26 cellular contexts compared by ENCODE assay signal in the genomic region with DNA sequence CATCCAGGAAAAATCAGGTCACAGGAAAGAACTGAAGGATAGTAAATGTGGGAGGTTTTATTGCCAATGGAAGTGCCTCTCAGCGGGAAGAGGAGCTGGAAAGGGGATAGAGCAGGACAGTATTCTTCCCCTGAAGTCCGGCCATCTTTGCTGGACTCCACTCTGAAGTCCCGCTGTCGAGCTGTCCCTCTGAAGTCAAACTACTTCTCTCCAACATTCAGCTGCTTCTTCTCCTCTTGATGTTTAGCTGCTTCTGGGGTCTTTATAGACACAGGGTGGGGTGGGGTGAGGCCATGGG.
"Had no signal": no experiment of that assay in that cellular context is flagged by ENCODE, and none has a peak within 500 bp of the region (broad histone marks: within the 10 kb centered on the region; RNA-seq: fewer than 3 reads in every experiment).

No MANE protein-coding gene starts in this region.

- H3K4me3 ChIP-seq: SK-N-MC had no signal

- H3K9me3 Mint-ChIP-seq: activated CD4-positive, alpha-beta memory T cell treated with anti-CD3 and anti-CD28 coated beads for 36 hours; activated T-cell treated with anti-CD3 and anti-CD28 coated beads, Interleukin-2, amount 50 U/mL, for 4 hours; brain; central memory CD8-positive, alpha-beta T cell; T-cell had no signal

- H3K4me3 Mint-ChIP-seq: activated CD4-positive, alpha-beta memory T cell treated with anti-CD3 and anti-CD28 coated beads for 36 hours; activated CD4-positive, alpha-beta T cell treated with anti-CD3 and anti-CD28 coated beads, Interleukin-2, amount 10 ng/mL, durations not matched to agents 7 days and 5 days; activated naive CD8-positive, alpha-beta T cell treated with anti-CD3 and anti-CD28 coated beads, Interleukin-2, amount 50 U/mL, for 24 hours; activated T-cell treated with anti-CD3 and anti-CD28 coated beads, Interleukin-2, amount 50 U/mL, for 4 hours; brain; central memory CD8-positive, alpha-beta T cell; T-cell had no signal

- H3K4me1 Mint-ChIP-seq: brain; central memory CD8-positive, alpha-beta T cell had no signal

- DNase-seq: activated CD4-positive, alpha-beta memory T cell treated with anti-CD3 and anti-CD28 coated beads for 36 hours; activated CD4-positive, alpha-beta T cell treated with anti-CD3 and anti-CD28 coated beads, Interleukin-2, amount 10 ng/mL, durations not matched to agents 7 days and 5 days; activated CD4-positive, CD25-positive, alpha-beta regulatory T cell; activated CD8-positive, alpha-beta memory T cell treated with anti-CD3 and anti-CD28 coated beads for 24 hours; activated effector memory CD4-positive, alpha-beta T cell treated with anti-CD3 and anti-CD28 coated beads, Interleukin-2, amount 50 U/mL, for 16 hours; activated naive CD4-positive, alpha-beta T cell treated with Interleukin-2 at 50 U/mL for 16 hours; activated naive CD8-positive, alpha-beta T cell treated with anti-CD3 and anti-CD28 coated beads, Interleukin-2, amount 50 U/mL, for 24 hours; activated T-cell treated with anti-CD3 and anti-CD28 coated beads, Interleukin-2, amount 50 U/mL, for 4 hours; amniotic stem cell; Karpas-422; NCI-H187 treated with DMSO at 0.1 percent for 48 hours; NCI-H2081 treated with DMSO at 0.1 percent for 48 hours; NCI-H2227 treated with DMSO at 0.1 percent for 48 hours; NCI-H446 treated with DMSO at 0.1 percent for 48 hours; NCI-H524 treated with DMSO at 0.1 percent for 48 hours; RPMI8226; T-cell; T-helper 2 cell; T1000 had no signal

- H3K36me3 Mint-ChIP-seq: activated CD4-positive, alpha-beta memory T cell treated with anti-CD3 and anti-CD28 coated beads for 36 hours; activated naive CD4-positive, alpha-beta T cell treated with anti-CD3 and anti-CD28 coated beads, Interleukin-2, amount 50 U/mL, for 72 hours; brain had no signal

- H3K27ac ChIP-seq: SK-N-MC had no signal

- FAIRE-seq: astrocyte, TTC549 had no signal

- ATAC-seq: activated naive CD4-positive, alpha-beta T cell treated with anti-CD3 and anti-CD28 coated beads, Interleukin-2, amount 50 U/mL, for 72 hours; activated naive CD8-positive, alpha-beta T cell treated with anti-CD3 and anti-CD28 coated beads, Interleukin-2, amount 50 U/mL, for 24 hours; activated T-cell treated with anti-CD3 and anti-CD28 coated beads, Interleukin-2, amount 50 U/mL, for 4 hours; Panc1 had no signal

- H3K27ac Mint-ChIP-seq: activated CD4-positive, alpha-beta memory T cell treated with anti-CD3 and anti-CD28 coated beads for 36 hours; activated CD4-positive, alpha-beta T cell treated with anti-CD3 and anti-CD28 coated beads, Interleukin-2, amount 10 ng/mL, durations not matched to agents 7 days and 5 days; activated naive CD4-positive, alpha-beta T cell treated with anti-CD3 and anti-CD28 coated beads, Interleukin-2, amount 50 U/mL, for 72 hours; activated naive CD8-positive, alpha-beta T cell treated with anti-CD3 and anti-CD28 coated beads, Interleukin-2, amount 50 U/mL, for 24 hours; brain; T-cell had no signal

- H3K27me3 Mint-ChIP-seq: activated CD4-positive, alpha-beta memory T cell treated with anti-CD3 and anti-CD28 coated beads for 36 hours; activated CD4-positive, alpha-beta T cell treated with anti-CD3 and anti-CD28 coated beads, Interleukin-2, amount 10 ng/mL, durations not matched to agents 7 days and 5 days; activated naive CD8-positive, alpha-beta T cell treated with anti-CD3 and anti-CD28 coated beads, Interleukin-2, amount 50 U/mL, for 24 hours; brain; central memory CD8-positive, alpha-beta T cell; T-cell had no signal
